Comparison of ENCODE assay signal across 22 cellular contexts in the genomic region with DNA sequence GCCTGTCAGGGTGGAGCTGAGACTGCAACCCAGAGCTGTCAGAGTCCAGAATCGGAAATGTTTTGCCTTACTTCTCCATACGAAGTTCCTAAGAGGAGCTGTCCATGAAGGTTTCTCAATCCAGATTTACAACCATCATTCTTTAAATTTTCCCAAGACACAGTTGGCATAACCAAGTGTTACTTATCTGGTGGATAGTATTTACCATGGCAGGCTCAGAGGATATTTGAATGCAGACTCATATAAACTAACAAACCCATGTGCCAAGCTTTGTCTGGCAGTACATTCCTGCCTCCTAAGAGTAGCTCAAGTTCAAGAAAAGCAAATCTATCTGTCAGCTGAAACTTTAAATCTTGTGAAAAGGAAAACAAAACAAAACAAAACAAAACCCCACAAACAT.
"Had no signal": no experiment of that assay in that cellular context is flagged by ENCODE, and none has a peak within 500 bp of the region (broad histone marks: within the 10 kb centered on the region; RNA-seq: fewer than 3 reads in every experiment).

No MANE protein-coding gene starts in this region.

- H3K27me3 Mint-ChIP-seq: central memory CD8-positive, alpha-beta T cell had no signal

- H3K4me3 ChIP-seq: esophagus squamous epithelium, lung, tibial artery had no signal

- H3K27ac ChIP-seq: esophagus squamous epithelium, VCaP had no signal

- H3K4me1 ChIP-seq: esophagus squamous epithelium had no signal

- H3K36me3 Mint-ChIP-seq: activated naive CD8-positive, alpha-beta T cell treated with anti-CD3 and anti-CD28 coated beads for 36 hours; T-cell had no signal

- DNase-seq: activated CD4-positive, alpha-beta T cell treated with anti-CD3 and anti-CD28 coated beads for 4 hours; activated CD4-positive, alpha-beta T cell treated with anti-CD3 and anti-CD28 coated beads, Interleukin-2, amount 50 U/mL, for 4 hours; activated effector memory CD4-positive, alpha-beta T cell treated with Interleukin-2 at 50 U/mL for 16 hours; activated naive CD4-positive, alpha-beta T cell treated with anti-CD3 and anti-CD28 coated beads for 36 hours; activated naive CD8-positive, alpha-beta T cell treated with anti-CD3 and anti-CD28 coated beads for 36 hours; activated T-cell treated with anti-CD3 and anti-CD28 coated beads for 4 hours; dermis blood vessel endothelial cell; effector CD4-positive, alpha-beta T cell; esophagus squamous epithelium; kidney glomerular epithelial cell; posterior cingulate gyrus; right cardiac atrium; stimulated activated CD4-positive, alpha-beta T cell treated with anti-CD3 and anti-CD28 coated beads, Interleukin-2, amount 100 ng/mL, for 48 hours; T-cell; tibial artery had no signal

- H3K4me3 Mint-ChIP-seq: activated naive CD4-positive, alpha-beta T cell treated with anti-CD3 and anti-CD28 coated beads for 36 hours; activated naive CD8-positive, alpha-beta T cell treated with anti-CD3 and anti-CD28 coated beads for 36 hours; central memory CD8-positive, alpha-beta T cell; nephron; stimulated activated naive CD8-positive, alpha-beta T cell treated with anti-CD3 and anti-CD28 coated beads, Interleukin-15, Interleukin-2, amounts not matched to agents 100 ng/mL and 50 ng/mL, for 24 hours; T-cell; T-helper 2 cell treated with Interferon-gamma antibody and Interleukin-4, amounts not matched to agents 5 μg/mL and 100 μg/mL, for 36 hours had no signal

- H3K27me3 ChIP-seq: esophagus squamous epithelium, tibial artery had no signal

- H3K9me3 ChIP-seq: esophagus squamous epithelium, tibial artery had no signal

- ATAC-seq: left lobe of liver, right cardiac atrium, T-cell had no signal

- H3K4me1 Mint-ChIP-seq: activated naive CD8-positive, alpha-beta T cell treated with anti-CD3 and anti-CD28 coated beads for 36 hours; central memory CD8-positive, alpha-beta T cell; T-cell had no signal

- H3K36me3 ChIP-seq: esophagus squamous epithelium, tibial artery had no signal

- H3K9me3 Mint-ChIP-seq: activated naive CD4-positive, alpha-beta T cell treated with anti-CD3 and anti-CD28 coated beads for 36 hours; activated naive CD8-positive, alpha-beta T cell treated with anti-CD3 and anti-CD28 coated beads for 36 hours; central memory CD8-positive, alpha-beta T cell; stimulated activated naive CD8-positive, alpha-beta T cell treated with anti-CD3 and anti-CD28 coated beads, Interleukin-15, Interleukin-2, amounts not matched to agents 100 ng/mL and 50 ng/mL, for 24 hours; T-helper 2 cell treated with Interferon-gamma antibody and Interleukin-4, amounts not matched to agents 5 μg/mL and 100 μg/mL, for 36 hours had no signal

- H3K27ac Mint-ChIP-seq: activated naive CD4-positive, alpha-beta T cell treated with anti-CD3 and anti-CD28 coated beads for 36 hours; activated naive CD8-positive, alpha-beta T cell treated with anti-CD3 and anti-CD28 coated beads for 36 hours; nephron; stimulated activated naive CD8-positive, alpha-beta T cell treated with anti-CD3 and anti-CD28 coated beads, Interleukin-15, Interleukin-2, amounts not matched to agents 100 ng/mL and 50 ng/mL, for 24 hours; T-cell; T-helper 2 cell treated with Interferon-gamma antibody and Interleukin-4, amounts not matched to agents 5 μg/mL and 100 μg/mL, for 36 hours had no signal
